In the genomic region with DNA sequence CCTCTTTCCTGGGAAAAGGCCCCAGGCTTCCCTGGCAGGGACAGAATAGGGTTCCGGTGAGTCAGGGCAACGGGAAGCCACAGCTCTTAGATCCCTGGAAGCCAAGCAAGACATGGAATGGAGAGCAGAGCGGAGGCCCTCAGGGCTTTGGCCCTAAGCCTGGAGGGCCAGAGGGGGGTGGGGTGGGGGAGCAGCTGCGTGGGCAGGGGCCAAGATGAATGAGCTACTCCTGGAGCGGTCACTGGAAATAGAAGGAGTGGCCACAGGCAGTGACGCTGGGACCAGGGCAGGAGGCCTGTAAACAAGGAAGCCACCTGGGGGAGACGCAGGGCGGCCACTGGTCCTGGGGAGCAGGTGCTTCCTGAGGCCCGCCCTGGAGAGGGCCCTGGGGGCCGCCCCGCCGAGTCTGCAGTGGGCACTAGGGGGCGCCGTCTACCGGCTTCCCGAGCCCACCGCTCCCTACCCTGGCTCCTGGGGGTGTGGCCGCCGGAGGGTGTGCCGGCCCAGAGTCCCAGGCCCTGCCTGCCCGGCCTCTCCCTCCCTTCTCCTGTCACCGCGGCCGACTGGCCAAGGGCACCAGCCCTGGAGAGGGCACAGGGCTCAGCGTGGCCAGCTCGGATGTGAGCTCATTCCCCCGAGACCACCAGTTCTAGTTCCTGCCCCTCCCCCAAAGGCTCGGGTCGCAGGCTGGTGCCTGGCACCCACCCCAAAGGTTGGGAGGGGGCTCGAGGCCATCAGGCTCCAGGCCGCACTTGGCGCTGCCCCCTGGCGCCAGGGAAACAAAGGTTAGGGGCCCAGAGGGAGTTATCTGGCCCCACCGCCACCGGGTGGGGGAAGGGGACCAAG, we compare ENCODE assay signal across 1 cellular context.
TF ChIP-seq lines count a peak whose summit lies in the region.

No MANE protein-coding gene starts in this region.

TF ChIP-seq in HepG2, 621 proteins besides CTCF, POLR2A, EP300 and RAD21 (continued from another document):
- TF ChIP-seq, protein P1, sequence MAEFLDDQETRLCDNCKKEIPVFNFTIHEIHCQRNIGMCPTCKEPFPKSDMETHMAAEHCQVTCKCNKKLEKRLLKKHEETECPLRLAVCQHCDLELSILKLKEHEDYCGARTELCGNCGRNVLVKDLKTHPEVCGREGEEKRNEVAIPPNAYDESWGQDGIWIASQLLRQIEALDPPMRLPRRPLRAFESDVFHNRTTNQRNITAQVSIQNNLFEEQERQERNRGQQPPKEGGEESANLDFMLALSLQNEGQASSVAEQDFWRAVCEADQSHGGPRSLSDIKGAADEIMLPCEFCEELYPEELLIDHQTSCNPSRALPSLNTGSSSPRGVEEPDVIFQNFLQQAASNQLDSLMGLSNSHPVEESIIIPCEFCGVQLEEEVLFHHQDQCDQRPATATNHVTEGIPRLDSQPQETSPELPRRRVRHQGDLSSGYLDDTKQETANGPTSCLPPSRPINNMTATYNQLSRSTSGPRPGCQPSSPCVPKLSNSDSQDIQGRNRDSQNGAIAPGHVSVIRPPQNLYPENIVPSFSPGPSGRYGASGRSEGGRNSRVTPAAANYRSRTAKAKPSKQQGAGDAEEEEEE (CRISPR knock-in tag; IDR thresholded peaks at IDR 0.05; ENCODE audit: borderline replicate concordance): 0 out of 2 replicates have a peak, but pooled peaks have one; percentile 63
- TF ChIP-seq PAX8 (CRISPR knock-in tag; IDR thresholded peaks at IDR 0.05; ENCODE audit: borderline replicate concordance): 0 out of 2 replicates have a peak, but pooled peaks have one; percentile 35
- TF ChIP-seq PHF5A (CRISPR knock-in tag; IDR thresholded peaks at IDR 0.05; ENCODE audit: low read depth, unreplicated experiment): no peak
- TF ChIP-seq TARDBP (CRISPR knock-in tag; IDR thresholded peaks at IDR 0.05): peak; percentile 52; the same call in 1 of the 2 replicates
- no peak for TF ChIP-seq ZNF326 (CRISPR knock-in tag; IDR thresholded peaks at IDR 0.05; ENCODE audit: borderline replicate concordance)
- TF ChIP-seq ZNF674 (CRISPR knock-in tag; IDR thresholded peaks at IDR 0.05; ENCODE audit: low read depth): no peak; the same call in 1 of the 2 replicates
- TF ChIP-seq, protein P2, sequence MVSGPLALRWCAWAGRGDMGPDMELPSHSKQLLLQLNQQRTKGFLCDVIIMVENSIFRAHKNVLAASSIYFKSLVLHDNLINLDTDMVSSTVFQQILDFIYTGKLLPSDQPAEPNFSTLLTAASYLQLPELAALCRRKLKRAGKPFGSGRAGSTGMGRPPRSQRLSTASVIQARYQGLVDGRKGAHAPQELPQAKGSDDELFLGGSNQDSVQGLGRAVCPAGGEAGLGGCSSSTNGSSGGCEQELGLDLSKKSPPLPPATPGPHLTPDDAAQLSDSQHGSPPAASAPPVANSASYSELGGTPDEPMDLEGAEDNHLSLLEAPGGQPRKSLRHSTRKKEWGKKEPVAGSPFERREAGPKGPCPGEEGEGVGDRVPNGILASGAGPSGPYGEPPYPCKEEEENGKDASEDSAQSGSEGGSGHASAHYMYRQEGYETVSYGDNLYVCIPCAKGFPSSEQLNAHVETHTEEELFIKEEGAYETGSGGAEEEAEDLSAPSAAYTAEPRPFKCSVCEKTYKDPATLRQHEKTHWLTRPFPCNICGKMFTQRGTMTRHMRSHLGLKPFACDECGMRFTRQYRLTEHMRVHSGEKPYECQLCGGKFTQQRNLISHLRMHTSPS (CRISPR knock-in tag; IDR thresholded peaks at IDR 0.05; ENCODE audit: low read depth): peak; percentile 74; the same call in 1 of the 2 replicates
- TF ChIP-seq KAT8 (CRISPR knock-in tag; IDR thresholded peaks at IDR 0.05): peak; percentile 17; the same call in 1 of the 2 replicates
- TF ChIP-seq, protein P3, sequence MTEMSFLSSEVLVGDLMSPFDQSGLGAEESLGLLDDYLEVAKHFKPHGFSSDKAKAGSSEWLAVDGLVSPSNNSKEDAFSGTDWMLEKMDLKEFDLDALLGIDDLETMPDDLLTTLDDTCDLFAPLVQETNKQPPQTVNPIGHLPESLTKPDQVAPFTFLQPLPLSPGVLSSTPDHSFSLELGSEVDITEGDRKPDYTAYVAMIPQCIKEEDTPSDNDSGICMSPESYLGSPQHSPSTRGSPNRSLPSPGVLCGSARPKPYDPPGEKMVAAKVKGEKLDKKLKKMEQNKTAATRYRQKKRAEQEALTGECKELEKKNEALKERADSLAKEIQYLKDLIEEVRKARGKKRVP (CRISPR knock-in tag; IDR thresholded peaks at IDR 0.05): no peak
- TF ChIP-seq ZNF33B (CRISPR knock-in tag; IDR thresholded peaks at IDR 0.05): peak; percentile 24; the same call in 1 of the 2 replicates
- peak; percentile 33; the same call in 1 of the 2 replicates for TF ChIP-seq ZNF768 (CRISPR knock-in tag; IDR thresholded peaks at IDR 0.05)
- TF ChIP-seq XRCC5 (optimal IDR thresholded peaks at IDR 0.05; ENCODE audit: low read length): peak; percentile 81
- peak; percentile 63; the same call in 1 of the 2 replicates for TF ChIP-seq THAP9 (CRISPR knock-in tag; IDR thresholded peaks at IDR 0.05; ENCODE audit: borderline replicate concordance)
- TF ChIP-seq, protein P4, sequence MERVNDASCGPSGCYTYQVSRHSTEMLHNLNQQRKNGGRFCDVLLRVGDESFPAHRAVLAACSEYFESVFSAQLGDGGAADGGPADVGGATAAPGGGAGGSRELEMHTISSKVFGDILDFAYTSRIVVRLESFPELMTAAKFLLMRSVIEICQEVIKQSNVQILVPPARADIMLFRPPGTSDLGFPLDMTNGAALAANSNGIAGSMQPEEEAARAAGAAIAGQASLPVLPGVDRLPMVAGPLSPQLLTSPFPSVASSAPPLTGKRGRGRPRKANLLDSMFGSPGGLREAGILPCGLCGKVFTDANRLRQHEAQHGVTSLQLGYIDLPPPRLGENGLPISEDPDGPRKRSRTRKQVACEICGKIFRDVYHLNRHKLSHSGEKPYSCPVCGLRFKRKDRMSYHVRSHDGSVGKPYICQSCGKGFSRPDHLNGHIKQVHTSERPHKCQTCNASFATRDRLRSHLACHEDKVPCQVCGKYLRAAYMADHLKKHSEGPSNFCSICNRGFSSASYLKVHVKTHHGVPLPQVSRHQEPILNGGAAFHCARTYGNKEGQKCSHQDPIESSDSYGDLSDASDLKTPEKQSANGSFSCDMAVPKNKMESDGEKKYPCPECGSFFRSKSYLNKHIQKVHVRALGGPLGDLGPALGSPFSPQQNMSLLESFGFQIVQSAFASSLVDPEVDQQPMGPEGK (CRISPR knock-in tag; IDR thresholded peaks at IDR 0.05): peak; percentile 85
- peak; percentile 21; the same call in 1 of the 2 replicates for TF ChIP-seq ISL2 (CRISPR knock-in tag; IDR thresholded peaks at IDR 0.05)
